In genomic region chr14:69093551-69094421, GRCh38 we compare ENCODE assay signal across 9 cellular contexts. TPM values are rescaled to one million over a fixed set of nuclear protein-coding genes. Genes with fewer than 3 reads are reported as not detected.
DNase-seq lines count a peak whose midpoint lies in the region; ATAC-seq and TF ChIP-seq lines count a peak whose summit lies in the region.
"Had no signal": no experiment of that assay in that cellular context is flagged by ENCODE, and none has a peak within 500 bp of the region (broad histone marks: within the 10 kb centered on the region; RNA-seq: fewer than 3 reads in every experiment).

No MANE protein-coding gene starts in this region.

- POLR2A ChIA-PET in activated CD4-positive, alpha-beta T cell treated with anti-CD3 and anti-CD28 coated beads for 36 hours (lab: Charles Lee) = no interaction called here

- H3K4me1 Mint-ChIP-seq in activated CD4-positive, alpha-beta T cell treated with anti-CD3 and anti-CD28 coated beads for 36 hours = peaks cover 14% of the 10 kb centered on the region

- H3K27me3 ChIP-seq in stomach smooth muscle (ENCODE audit: control insufficient read depth in 1 of 2, insufficient read depth in 2 of 2, low read length in 2 of 2) = no peaks in the 10 kb centered on the region
- H3K27me3 ChIP-seq: BLaER1 treated with 17β-estradiol and CSF1 and Interleukin-3, amounts not matched to agents 10 nM and 100 nM had no signal

- CTCF ChIA-PET in activated CD4-positive, alpha-beta T cell treated with anti-CD3 and anti-CD28 coated beads for 36 hours (lab: Charles Lee) = interaction anchor here (0.7 to 1.1 kb wide), 6 partner anchors 15 to 1323 kb away, joined by 3 to 6 read pairs (median 3); no protein-coding TSS in a partner anchor

- intact Hi-C loops in activated CD4-positive, alpha-beta T cell treated with anti-CD3 and anti-CD28 coated beads for 36 hours (cut with DNase I, micrococcal nuclease) = loop anchor here in 1 of 2 experiments (5.0 kb wide), 1 partner anchor 231 kb away; no protein-coding TSS in a partner anchor

- TF ChIP-seq CTCF in VCaP (conservative IDR thresholded peaks at IDR 0.05) = no peak

- H3K36me3 ChIP-seq in stomach smooth muscle (ENCODE audit: control insufficient read depth in 2 of 2, insufficient read depth in 2 of 2, low read length in 2 of 2) = peaks cover 10 to 13% of the 10 kb centered on the region in 2 donors

- no peaks in the 10 kb centered on the region for H3K9me3 Mint-ChIP-seq in activated CD4-positive, alpha-beta T cell treated with anti-CD3 and anti-CD28 coated beads for 36 hours (ENCODE audit: low read depth)

- peak overlapping the region; percentile 13 to 29 for H3K9ac ChIP-seq in stomach smooth muscle (ENCODE audit: low read length in 2 of 2)
- H3K9ac ChIP-seq: BLaER1 treated with 17β-estradiol and CSF1 and Interleukin-3, amounts not matched to agents 10 nM and 100 nM had no signal

- no peaks in the 10 kb centered on the region for H3K9me3 ChIP-seq in stomach smooth muscle (ENCODE audit: control insufficient read depth in 2 of 2, low read length in 2 of 2)
- H3K9me3 ChIP-seq: BLaER1 treated with 17β-estradiol and CSF1 and Interleukin-3, amounts not matched to agents 10 nM and 100 nM had no signal

- peaks cover 17% of the 10 kb centered on the region for H3K36me3 Mint-ChIP-seq in activated CD4-positive, alpha-beta T cell treated with anti-CD3 and anti-CD28 coated beads for 36 hours (ENCODE audit: low read depth)

- no peak overlapping the region for H3K4me3 Mint-ChIP-seq in activated CD4-positive, alpha-beta T cell treated with anti-CD3 and anti-CD28 coated beads for 36 hours

- DNase-seq in activated CD4-positive, alpha-beta T cell treated with anti-CD3 and anti-CD28 coated beads for 36 hours = no peak
- no peak for DNase-seq in activated CD4-positive, alpha-beta T cell treated with anti-CD3 and anti-CD28 coated beads, Interleukin-2, amount 50 U/mL, for 1 hour
- DNase-seq in hippocampal formation (lab: John Stamatoyannopoulos, UW) (peak; percentile 45 to 87), SK-N-DZ (ENCODE audit: low spot score) (no peak)

- H3K27me3 Mint-ChIP-seq in activated CD4-positive, alpha-beta T cell treated with anti-CD3 and anti-CD28 coated beads for 36 hours = no peaks in the 10 kb centered on the region

- no peak for ATAC-seq in activated CD4-positive, alpha-beta T cell treated with anti-CD3 and anti-CD28 coated beads for 36 hours
- ATAC-seq in HG03442 (IDR thresholded peaks at IDR 0.05; ENCODE audit: unreplicated experiment) (no peak), GM21723 (IDR thresholded peaks at IDR 0.05; ENCODE audit: unreplicated experiment) (no peak)

- H3K4me3 ChIP-seq in stomach smooth muscle (ENCODE audit: low read length in 2 of 2) = no peak overlapping the region
- H3K4me3 ChIP-seq: BLaER1 treated with 17β-estradiol and CSF1 and Interleukin-3, amounts not matched to agents 10 nM and 100 nM had no signal

- H3K4me1 ChIP-seq in stomach smooth muscle (ENCODE audit: control insufficient read depth, insufficient read depth, low read length) = peaks cover 23% of the 10 kb centered on the region
- H3K4me1 ChIP-seq: BLaER1 treated with 17β-estradiol and CSF1 and Interleukin-3, amounts not matched to agents 10 nM and 100 nM had no signal

- peak overlapping the region; percentile 75 for H3K27ac Mint-ChIP-seq in activated CD4-positive, alpha-beta T cell treated with anti-CD3 and anti-CD28 coated beads for 36 hours

- H3K27ac ChIP-seq in VCaP (peak overlapping the region; percentile 59), stomach smooth muscle (ENCODE audit: low read length) (peak overlapping the region; percentile 49)
- H3K27ac ChIP-seq: BLaER1 treated with 17β-estradiol and CSF1 and Interleukin-3, amounts not matched to agents 10 nM and 100 nM had no signal

RNA-seq across cellular contexts. Expression of gene DCAF5, which starts 59.1 kb away (rescaled TPM):
- total RNA-seq in activated CD4-positive, alpha-beta T cell treated with anti-CD3 and anti-CD28 coated beads for 36 hours = 10 to 100 TPM; 34.1 to 38.7 TPM
- 10.3 and 13.7 TPM in 2 replicates for polyA plus RNA-seq in SK-N-DZ (2014; cell fraction: cytosol; rRNA removed)
- 15.7 and 28.7 TPM in 2 replicates for polyA plus RNA-seq in SK-N-DZ (2014; cell fraction: nucleus; rRNA removed)

Comparison
In these comparisons a context has a peak if more than half of its experiments do, and no peak if none do; other contexts are left out.
1. DNase-seq: peak in hippocampal formation (2 of 2); none in activated CD4-positive, alpha-beta T cell treated with anti-CD3 and anti-CD28 coated beads for 36 hours (single experiment), activated CD4-positive, alpha-beta T cell treated with anti-CD3 and anti-CD28 coated beads, Interleukin-2, amount 50 U/mL, for 1 hour (single experiment) and SK-N-DZ (single experiment).